20 cellular contexts compared by ENCODE assay signal in genomic region chr1:156775799-156776198, GRCh38. TPM values are rescaled to one million over a fixed set of nuclear protein-coding genes. Genes with fewer than 3 reads are reported as not detected.
A peak's percentile ranks its signal among the peaks of the same experiment; 100 is the strongest.
DNase-seq lines count a peak whose midpoint lies in the region; ATAC-seq and TF ChIP-seq lines count a peak whose summit lies in the region.
"Had no signal": no experiment of that assay in that cellular context is flagged by ENCODE, and none has a peak within 500 bp of the region (broad histone marks: within the 10 kb centered on the region; RNA-seq: fewer than 3 reads in every experiment).

No MANE protein-coding gene starts in this region.

- peak overlapping the region in 1 of 11 experiments; percentile 18; a peak in 1 of 22 replicates for H3K27ac ChIP-seq in BLaER1 treated with 17β-estradiol and CSF1 and Interleukin-3, amounts not matched to agents 10 nM and 100 nM
- no peak overlapping the region for H3K27ac ChIP-seq in RWPE2 (ENCODE audit: poor library complexity, severe bottlenecking)
- H3K27ac ChIP-seq in naive thymus-derived CD4-positive, alpha-beta T cell (ENCODE audit: low read depth, low read length): peak overlapping the region; percentile 21
- H3K27ac ChIP-seq: A549, esophagus squamous epithelium, SJSA1, WERI-Rb-1 had no signal

- H3K4me3 Mint-ChIP-seq in activated CD4-positive, alpha-beta T cell treated with anti-CD3 and anti-CD28 coated beads, Interleukin-2, amount 10 ng/mL, durations not matched to agents 24 days and 14 days: no peak overlapping the region
- no peak overlapping the region for H3K4me3 Mint-ChIP-seq in activated CD4-positive, alpha-beta T cell treated with anti-CD3 and anti-CD28 coated beads, Interleukin-2, amount 10 ng/mL, durations not matched to agents 7 days and 5 days
- peak overlapping the region in 2 of 10 donors; percentile 23 to 31 for H3K4me3 Mint-ChIP-seq in naive thymus-derived CD4-positive, alpha-beta T cell
- H3K4me3 Mint-ChIP-seq: memory B cell had no signal

- peaks cover 40% of the 10 kb centered on the region for H3K4me1 Mint-ChIP-seq in activated CD4-positive, alpha-beta T cell treated with anti-CD3 and anti-CD28 coated beads, Interleukin-2, amount 10 ng/mL, durations not matched to agents 24 days and 14 days
- peaks cover 45% of the 10 kb centered on the region for H3K4me1 Mint-ChIP-seq in activated CD4-positive, alpha-beta T cell treated with anti-CD3 and anti-CD28 coated beads, Interleukin-2, amount 10 ng/mL, durations not matched to agents 7 days and 5 days
- H3K4me1 Mint-ChIP-seq in naive thymus-derived CD4-positive, alpha-beta T cell: peaks cover 33 to 62% (median 59%) of the 10 kb centered on the region in 7 donors

- DNase-seq in activated CD4-positive, alpha-beta T cell treated with anti-CD3 and anti-CD28 coated beads, Interleukin-2, amount 10 ng/mL, durations not matched to agents 24 days and 14 days: no peak
- no peak for DNase-seq in activated CD4-positive, alpha-beta T cell treated with anti-CD3 and anti-CD28 coated beads, Interleukin-2, amount 10 ng/mL, durations not matched to agents 7 days and 5 days
- DNase-seq in RWPE2 (ENCODE audit: low spot score) (no peak), islet precursor cell (no peak), NCI-H1417 treated with DMSO at 0.1 percent for 48 hours (lab: John Stamatoyannopoulos, UW) (no peak)
- no peak for DNase-seq in naive thymus-derived CD4-positive, alpha-beta T cell
- DNase-seq: cerebellar nuclear complex; effector CD8-positive, alpha-beta T cell; esophagus squamous epithelium; kidney glomerular epithelial cell; NCI-H774; OCI-M1; right cardiac atrium; WERI-Rb-1 had no signal

- peaks cover 85 to 100% (median 95%) of the 10 kb centered on the region in 11 experiments for H4K20me1 ChIP-seq in BLaER1 treated with 17β-estradiol and CSF1 and Interleukin-3, amounts not matched to agents 10 nM and 100 nM

- H3K9ac ChIP-seq in BLaER1 treated with 17β-estradiol and CSF1 and Interleukin-3, amounts not matched to agents 10 nM and 100 nM: peak overlapping the region in 3 of 11 experiments; percentile 3 to 63 (median 17); a peak in 4 of 22 replicates

- peaks cover 28 to 64% (median 34%) of the 10 kb centered on the region in 10 experiments for H3K4me1 ChIP-seq in BLaER1 treated with 17β-estradiol and CSF1 and Interleukin-3, amounts not matched to agents 10 nM and 100 nM
- H3K4me1 ChIP-seq in RWPE2 (ENCODE audit: insufficient read depth, poor library complexity, severe bottlenecking): peaks cover 3% of the 10 kb centered on the region
- peaks cover 20 to 23% of the 10 kb centered on the region in 2 donors for H3K4me1 ChIP-seq in naive thymus-derived CD4-positive, alpha-beta T cell (ENCODE audit: control insufficient read depth in 2 of 2, insufficient read depth in 2 of 2, low read length in 2 of 2)
- H3K4me1 ChIP-seq: SJSA1 had no signal

- TF ChIP-seq CTCF in RWPE2 (IDR thresholded peaks at IDR 0.05; ENCODE audit: poor library complexity, severe bottlenecking): no peak

- peaks cover 35% of the 10 kb centered on the region for H3K36me3 Mint-ChIP-seq in activated CD4-positive, alpha-beta T cell treated with anti-CD3 and anti-CD28 coated beads, Interleukin-2, amount 10 ng/mL, durations not matched to agents 24 days and 14 days (ENCODE audit: low read depth)
- peaks cover 27% of the 10 kb centered on the region for H3K36me3 Mint-ChIP-seq in activated CD4-positive, alpha-beta T cell treated with anti-CD3 and anti-CD28 coated beads, Interleukin-2, amount 10 ng/mL, durations not matched to agents 7 days and 5 days (ENCODE audit: low read depth)
- peaks cover 7 to 29% (median 10%) of the 10 kb centered on the region in 5 donors for H3K36me3 Mint-ChIP-seq in naive thymus-derived CD4-positive, alpha-beta T cell

- no peaks in the 10 kb centered on the region for H3K9me3 ChIP-seq in BLaER1 treated with 17β-estradiol and CSF1 and Interleukin-3, amounts not matched to agents 10 nM and 100 nM (replicated peaks in 1 of 11)
- H3K9me3 ChIP-seq in RWPE2 (ENCODE audit: severe bottlenecking): no peaks in the 10 kb centered on the region
- no peaks in the 10 kb centered on the region for H3K9me3 ChIP-seq in naive thymus-derived CD4-positive, alpha-beta T cell (ENCODE audit: control insufficient read depth in 2 of 3, low read length in 3 of 3)
- H3K9me3 ChIP-seq: A549, esophagus squamous epithelium, SJSA1 had no signal

- H3K4me3 ChIP-seq in BLaER1 treated with 17β-estradiol and CSF1 and Interleukin-3, amounts not matched to agents 10 nM and 100 nM: no peak overlapping the region
- H3K4me3 ChIP-seq in RWPE2 (ENCODE audit: severe bottlenecking): no peak overlapping the region
- H3K4me3 ChIP-seq in naive thymus-derived CD4-positive, alpha-beta T cell (ENCODE audit: low read length): no peak overlapping the region
- H3K4me3 ChIP-seq: A549, esophagus squamous epithelium, SJSA1 had no signal

- peak overlapping the region in 9 of 11 experiments; percentile 11 to 37 (median 24); a peak in 10 of 22 replicates for H3K4me2 ChIP-seq in BLaER1 treated with 17β-estradiol and CSF1 and Interleukin-3, amounts not matched to agents 10 nM and 100 nM
- H3K4me2 ChIP-seq: A549 had no signal

- no peaks in the 10 kb centered on the region for H3K27me3 ChIP-seq in BLaER1 treated with 17β-estradiol and CSF1 and Interleukin-3, amounts not matched to agents 10 nM and 100 nM
- no peaks in the 10 kb centered on the region for H3K27me3 ChIP-seq in RWPE2 (ENCODE audit: insufficient read depth, poor library complexity, severe bottlenecking)
- H3K27me3 ChIP-seq in naive thymus-derived CD4-positive, alpha-beta T cell (ENCODE audit: control insufficient read depth in 2 of 2, insufficient read depth in 2 of 2, low read length in 2 of 2): no peaks in the 10 kb centered on the region
- H3K27me3 ChIP-seq: esophagus squamous epithelium, SJSA1 had no signal

- H3K27ac Mint-ChIP-seq in activated CD4-positive, alpha-beta T cell treated with anti-CD3 and anti-CD28 coated beads, Interleukin-2, amount 10 ng/mL, durations not matched to agents 24 days and 14 days: peak overlapping the region; percentile 1
- no peak overlapping the region for H3K27ac Mint-ChIP-seq in activated CD4-positive, alpha-beta T cell treated with anti-CD3 and anti-CD28 coated beads, Interleukin-2, amount 10 ng/mL, durations not matched to agents 7 days and 5 days
- peak overlapping the region in 2 of 9 donors; percentile 6 to 52 for H3K27ac Mint-ChIP-seq in naive thymus-derived CD4-positive, alpha-beta T cell
- H3K27ac Mint-ChIP-seq: memory B cell had no signal

- intact Hi-C loops in activated CD4-positive, alpha-beta T cell treated with anti-CD3 and anti-CD28 coated beads, Interleukin-2, amount 10 ng/mL, durations not matched to agents 24 days and 14 days (cut with micrococcal nuclease): no loop called here
- intact Hi-C loops in naive thymus-derived CD4-positive, alpha-beta T cell (cut with micrococcal nuclease): no loop called here

- POLR2A ChIA-PET in activated CD4-positive, alpha-beta T cell treated with anti-CD3 and anti-CD28 coated beads, Interleukin-2, amount 10 ng/mL, durations not matched to agents 7 days and 5 days (lab: Charles Lee): no interaction called here
- POLR2A ChIA-PET in naive thymus-derived CD4-positive, alpha-beta T cell (lab: Charles Lee): no interaction called here

- no peaks in the 10 kb centered on the region for H3K9me3 Mint-ChIP-seq in activated CD4-positive, alpha-beta T cell treated with anti-CD3 and anti-CD28 coated beads, Interleukin-2, amount 10 ng/mL, durations not matched to agents 24 days and 14 days
- no peaks in the 10 kb centered on the region for H3K9me3 Mint-ChIP-seq in activated CD4-positive, alpha-beta T cell treated with anti-CD3 and anti-CD28 coated beads, Interleukin-2, amount 10 ng/mL, durations not matched to agents 7 days and 5 days
- H3K9me3 Mint-ChIP-seq in naive thymus-derived CD4-positive, alpha-beta T cell: peaks cover 0 to 1% (median 0%) of the 10 kb centered on the region in 11 donors
- H3K9me3 Mint-ChIP-seq: memory B cell had no signal

- H3K27me3 Mint-ChIP-seq in activated CD4-positive, alpha-beta T cell treated with anti-CD3 and anti-CD28 coated beads, Interleukin-2, amount 10 ng/mL, durations not matched to agents 24 days and 14 days: no peaks in the 10 kb centered on the region
- no peaks in the 10 kb centered on the region for H3K27me3 Mint-ChIP-seq in activated CD4-positive, alpha-beta T cell treated with anti-CD3 and anti-CD28 coated beads, Interleukin-2, amount 10 ng/mL, durations not matched to agents 7 days and 5 days
- H3K27me3 Mint-ChIP-seq in naive thymus-derived CD4-positive, alpha-beta T cell: no peaks in the 10 kb centered on the region
- H3K27me3 Mint-ChIP-seq: memory B cell had no signal

- 0 out of 3 replicates have a peak, but pooled peaks have one; percentile 31 for ATAC-seq in RWPE2 (ENCODE audit: low read depth)
- no peak for ATAC-seq in naive thymus-derived CD4-positive, alpha-beta T cell
- ATAC-seq in HG03442 (IDR thresholded peaks at IDR 0.05; ENCODE audit: unreplicated experiment): no peak
- ATAC-seq: A549, right cardiac atrium had no signal

- H3K36me3 ChIP-seq in BLaER1 treated with 17β-estradiol and CSF1 and Interleukin-3, amounts not matched to agents 10 nM and 100 nM: peaks cover 27 to 89% (median 58%) of the 10 kb centered on the region in 11 experiments
- peaks cover 34% of the 10 kb centered on the region for H3K36me3 ChIP-seq in RWPE2 (ENCODE audit: low read depth)
- peaks cover 0 to 19% (median 4%) of the 10 kb centered on the region in 3 experiments for H3K36me3 ChIP-seq in naive thymus-derived CD4-positive, alpha-beta T cell (ENCODE audit: control insufficient read depth in 2 of 3, insufficient read depth in 3 of 3, low read length in 3 of 3)

- CTCF ChIA-PET in activated CD4-positive, alpha-beta T cell treated with anti-CD3 and anti-CD28 coated beads, Interleukin-2, amount 10 ng/mL, durations not matched to agents 7 days and 5 days (lab: Charles Lee): interaction anchor here (0.7 to 1.0 kb wide), 3 partner anchors 8 to 149 kb away, joined by 3 to 6 read pairs (median 3); no protein-coding TSS in a partner anchor
- CTCF ChIA-PET in naive thymus-derived CD4-positive, alpha-beta T cell (lab: Charles Lee): interaction anchor here (0.9 kb wide), 2 partner anchors 21 to 193 kb away, joined by 3 to 4 read pairs; no protein-coding TSS in a partner anchor

RNA-seq across cellular contexts. Expression of gene PRCC, which starts 8.5 kb away (rescaled TPM):
- total RNA-seq in activated CD4-positive, alpha-beta T cell treated with anti-CD3 and anti-CD28 coated beads, Interleukin-2, amount 10 ng/mL, durations not matched to agents 24 days and 14 days: 106 and 120 TPM in 2 replicates
- 10 to 100 TPM; 70.6 to 87.7 TPM for total RNA-seq in activated CD4-positive, alpha-beta T cell treated with anti-CD3 and anti-CD28 coated beads, Interleukin-2, amount 10 ng/mL, durations not matched to agents 7 days and 5 days
- 10 to 100 TPM; 53.2 to 88.9 (median 61.7) TPM for total RNA-seq in naive thymus-derived CD4-positive, alpha-beta T cell
- 10 to 100 TPM; 40.9 to 60.8 TPM for polyA plus RNA-seq in naive thymus-derived CD4-positive, alpha-beta T cell

RNA-seq across cellular contexts. Expression of gene HDGF, which starts 24.3 kb away (rescaled TPM):
- 360 and 367 TPM in 2 replicates for total RNA-seq in activated CD4-positive, alpha-beta T cell treated with anti-CD3 and anti-CD28 coated beads, Interleukin-2, amount 10 ng/mL, durations not matched to agents 24 days and 14 days
- 100 to 1,000 TPM; 288 to 301 TPM for total RNA-seq in activated CD4-positive, alpha-beta T cell treated with anti-CD3 and anti-CD28 coated beads, Interleukin-2, amount 10 ng/mL, durations not matched to agents 7 days and 5 days
- 100 to 1,000 TPM in 1 of 5 experiments, 10 to 100 TPM in 4; 64.1 to 224 (median 91.2) TPM for total RNA-seq in naive thymus-derived CD4-positive, alpha-beta T cell
- polyA plus RNA-seq in naive thymus-derived CD4-positive, alpha-beta T cell: 10 to 100 TPM; 25.0 to 39.3 TPM

RNA-seq across cellular contexts. Expression of gene MRPL24, which starts 34.9 kb away (rescaled TPM):
- 134 and 135 TPM in 2 replicates for total RNA-seq in activated CD4-positive, alpha-beta T cell treated with anti-CD3 and anti-CD28 coated beads, Interleukin-2, amount 10 ng/mL, durations not matched to agents 24 days and 14 days
- 10 to 100 TPM; 50.4 to 54.7 TPM for total RNA-seq in activated CD4-positive, alpha-beta T cell treated with anti-CD3 and anti-CD28 coated beads, Interleukin-2, amount 10 ng/mL, durations not matched to agents 7 days and 5 days
- 10 to 100 TPM; 19.1 to 68.9 (median 47.2) TPM for total RNA-seq in naive thymus-derived CD4-positive, alpha-beta T cell
- 10 to 100 TPM; 86.3 to 98.0 TPM for polyA plus RNA-seq in naive thymus-derived CD4-positive, alpha-beta T cell

RNA-seq across cellular contexts. Expression of gene SH2D2A, which starts 40.8 kb away (rescaled TPM):
- total RNA-seq in activated CD4-positive, alpha-beta T cell treated with anti-CD3 and anti-CD28 coated beads, Interleukin-2, amount 10 ng/mL, durations not matched to agents 24 days and 14 days: 277 and 282 TPM in 2 replicates
- 10 to 100 TPM; 56.3 to 63.5 TPM for total RNA-seq in activated CD4-positive, alpha-beta T cell treated with anti-CD3 and anti-CD28 coated beads, Interleukin-2, amount 10 ng/mL, durations not matched to agents 7 days and 5 days
- total RNA-seq in naive thymus-derived CD4-positive, alpha-beta T cell: 100 to 1,000 TPM in 1 of 5 experiments, 10 to 100 TPM in 4; 14.7 to 164 (median 54.3) TPM
- 10 to 100 TPM; 12.7 to 15.7 TPM for polyA plus RNA-seq in naive thymus-derived CD4-positive, alpha-beta T cell
- total RNA-seq: osteocyte, SJSA1 had no signal

RNA-seq across cellular contexts. Expression of gene ISG20L2, which starts 47.2 kb away (rescaled TPM):
- total RNA-seq in activated CD4-positive, alpha-beta T cell treated with anti-CD3 and anti-CD28 coated beads, Interleukin-2, amount 10 ng/mL, durations not matched to agents 24 days and 14 days: 75.4 and 83.1 TPM in 2 replicates
- total RNA-seq in activated CD4-positive, alpha-beta T cell treated with anti-CD3 and anti-CD28 coated beads, Interleukin-2, amount 10 ng/mL, durations not matched to agents 7 days and 5 days: 10 to 100 TPM; 47.0 to 58.0 TPM
- total RNA-seq in naive thymus-derived CD4-positive, alpha-beta T cell: 10 to 100 TPM; 44.7 to 59.9 (median 53.9) TPM
- polyA plus RNA-seq in naive thymus-derived CD4-positive, alpha-beta T cell: 10 to 100 TPM; 15.3 to 20.6 TPM
